In the genomic region with DNA sequence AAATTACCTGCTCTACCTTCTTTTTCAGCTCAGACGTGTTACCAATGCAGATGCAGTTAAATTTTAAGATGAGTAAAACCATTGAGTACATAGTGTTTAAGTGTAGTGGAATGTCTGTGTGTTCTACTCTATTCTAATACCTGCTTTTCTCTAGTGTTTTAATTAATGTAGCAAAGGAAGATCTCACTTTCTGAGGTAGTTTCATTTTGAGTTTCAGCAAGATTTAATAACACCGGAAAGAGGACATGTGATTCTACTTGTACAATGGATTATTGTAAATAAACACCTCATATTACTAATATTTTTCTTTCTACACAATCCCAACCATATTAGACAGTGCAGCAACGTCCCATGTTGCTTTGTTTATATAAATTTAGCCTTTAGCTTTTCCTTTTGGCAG, we compare ENCODE assay signal across 19 cellular contexts.
DNase-seq lines count a peak whose midpoint lies in the region; ATAC-seq and TF ChIP-seq lines count a peak whose summit lies in the region.
"Had no signal": no experiment of that assay in that cellular context is flagged by ENCODE, and none has a peak within 500 bp of the region (broad histone marks: within the 10 kb centered on the region; RNA-seq: fewer than 3 reads in every experiment).

No MANE protein-coding gene starts in this region.

- POLR2A ChIA-PET in Panc1 (lab: Charles Lee): no interaction called here

- DNase-seq in GM13977 (ENCODE audit: low spot score): peak; percentile 7
- no peak for DNase-seq in Panc1 (ENCODE audit: low read depth, low spot score)
- DNase-seq in esophagus squamous epithelium (lab: John Stamatoyannopoulos, UW): no peak
- no peak for DNase-seq in globus pallidus (ENCODE audit: low spot score)
- DNase-seq in pons (ENCODE audit: low spot score): no peak
- no peak for DNase-seq in foreskin fibroblast
- DNase-seq in NCI-H1105 treated with DMSO at 0.1 percent for 48 hours (lab: John Stamatoyannopoulos, UW): no peak
- DNase-seq: activated CD4-positive, alpha-beta T cell treated with anti-CD3 and anti-CD28 coated beads for 48 hours; activated T-cell treated with anti-CD3 and anti-CD28 coated beads, Interleukin-2, amount 50 U/mL, for 24 hours; effector memory CD4-positive, alpha-beta T cell; gastrocnemius medialis; islet precursor cell; mucosa of descending colon; NCI-H524; NK-92 treated with Interleukin-12 subunit alpha and Interleukin-12 subunit beta, amount 100 ng/mL, for 24 hours; stimulated activated CD4-positive, alpha-beta T cell treated with anti-CD3 and anti-CD28 coated beads, Interleukin-4, amount 100 ng/mL, for 1 hour had no signal

- no peaks in the 10 kb centered on the region for H3K36me3 ChIP-seq in Panc1 (ENCODE audit: control insufficient read depth, insufficient read depth, low read length)
- H3K36me3 ChIP-seq in esophagus squamous epithelium: no peaks in the 10 kb centered on the region
- H3K36me3 ChIP-seq in rectal smooth muscle tissue (ENCODE audit: control insufficient read depth, insufficient read depth, low read length): no peaks in the 10 kb centered on the region
- H3K36me3 ChIP-seq: BLaER1 treated with 17β-estradiol and CSF1 and Interleukin-3, amounts not matched to agents 10 nM and 100 nM; gastrocnemius medialis had no signal

- in situ Hi-C loops in GM13977 (cut with MboI; ENCODE audit: low pct_unique_long_range_greater_than_20kb, low sequenced_read_pairs, unreplicated experiment): no loop called here
- in situ Hi-C loops in Panc1 (cut with HindIII; ENCODE audit: low pct_unique_long_range_greater_than_20kb, low sequenced_read_pairs): no loop called here

- H3K9me3 ChIP-seq in Panc1 (ENCODE audit: control insufficient read depth, insufficient read depth, low read depth, low read length): no peaks in the 10 kb centered on the region
- no peaks in the 10 kb centered on the region for H3K9me3 ChIP-seq in esophagus squamous epithelium
- H3K9me3 ChIP-seq: BLaER1 treated with 17β-estradiol and CSF1 and Interleukin-3, amounts not matched to agents 10 nM and 100 nM; gastrocnemius medialis; mucosa of descending colon had no signal

- TF ChIP-seq CTCF in GM13977 (IDR thresholded peaks at IDR 0.05; ENCODE audit: extremely low read depth, insufficient read depth, missing control alignments) (no peak), Panc1 (IDR thresholded peaks at IDR 0.05) (no peak), esophagus squamous epithelium (IDR thresholded peaks at IDR 0.05) (no peak), foreskin fibroblast (IDR thresholded peaks at IDR 0.05; ENCODE audit: low read depth, low read length) (no peak)

- no peak for ATAC-seq in Panc1
- ATAC-seq: gastrocnemius medialis; mucosa of descending colon; stimulated activated memory B cell treated with anti-CD40 and anti-IgM and Interleukin-4, amounts not matched to agents 10 μg/mL and 1 μg/mL and 100 μg/mL, for 72 hours had no signal

- no TSS peak for BruUV-seq in Panc1 (replicated peaks; lab: Mats Ljungman, UMichigan)

- peaks cover 16% of the 10 kb centered on the region for H3K4me1 ChIP-seq in Panc1 (ENCODE audit: control insufficient read depth, insufficient read depth, low read length)
- H3K4me1 ChIP-seq in esophagus squamous epithelium: peaks cover 13 to 62% (median 32%) of the 10 kb centered on the region in 3 donors
- H3K4me1 ChIP-seq in rectal smooth muscle tissue (ENCODE audit: control insufficient read depth, insufficient read depth, low read length): peaks cover 17% of the 10 kb centered on the region

- no peak for TF ChIP-seq POLR2A in esophagus squamous epithelium (IDR thresholded peaks at IDR 0.05)

- intact Hi-C loops in Panc1 (cut with micrococcal nuclease; ENCODE audit: unreplicated experiment) (no loop called here), esophagus squamous epithelium (cut with DNase I) (no loop called here)

- H3K4me3 ChIP-seq in Panc1 (ENCODE audit: low read depth in 2 of 2, low read length in 2 of 2) (no peak overlapping the region), esophagus squamous epithelium (no peak overlapping the region), rectal smooth muscle tissue (ENCODE audit: low read length) (no peak overlapping the region), foreskin fibroblast (ENCODE audit: low read depth in 1 of 2, low read length in 2 of 2) (no peak overlapping the region)
- H3K4me3 ChIP-seq: BLaER1 treated with 17β-estradiol and CSF1 and Interleukin-3, amounts not matched to agents 10 nM and 100 nM; gastrocnemius medialis; mucosa of descending colon had no signal

- WGBS in esophagus squamous epithelium, 2 donors: 38 to 40% methylated on average over 3 of the region's 3 CpGs

- H3K27me3 ChIP-seq in Panc1 (ENCODE audit: control insufficient read depth, insufficient read depth, low read length): no peaks in the 10 kb centered on the region
- no peaks in the 10 kb centered on the region for H3K27me3 ChIP-seq in esophagus squamous epithelium
- no peaks in the 10 kb centered on the region for H3K27me3 ChIP-seq in rectal smooth muscle tissue (ENCODE audit: control insufficient read depth, insufficient read depth, low read length)
- H3K27me3 ChIP-seq: BLaER1 treated with 17β-estradiol and CSF1 and Interleukin-3, amounts not matched to agents 10 nM and 100 nM; gastrocnemius medialis had no signal

- H3K9ac ChIP-seq in rectal smooth muscle tissue (ENCODE audit: low read length): no peak overlapping the region
- H3K9ac ChIP-seq: BLaER1 treated with 17β-estradiol and CSF1 and Interleukin-3, amounts not matched to agents 10 nM and 100 nM had no signal

- H3K27ac ChIP-seq in Panc1 (ENCODE audit: low read length) (peak overlapping the region; percentile 55; the same call in 1 of the 2 replicates), esophagus squamous epithelium (peak overlapping the region in 3 of 4 donors; percentile 16 to 83 (median 33)), rectal smooth muscle tissue (ENCODE audit: low read depth, low read length) (peak overlapping the region; percentile 40)
- H3K27ac ChIP-seq: BLaER1 treated with 17β-estradiol and CSF1 and Interleukin-3, amounts not matched to agents 10 nM and 100 nM; gastrocnemius medialis had no signal

- CTCF ChIA-PET in Panc1 (lab: Charles Lee): no interaction called here
